ENCODE assay signal across 25 cellular contexts in genomic region chr9:117145811-117146490, GRCh38.
DNase-seq lines count a peak whose midpoint lies in the region; ATAC-seq and TF ChIP-seq lines count a peak whose summit lies in the region.
"Had no signal": no experiment of that assay in that cellular context is flagged by ENCODE, and none has a peak within 500 bp of the region (broad histone marks: within the 10 kb centered on the region; RNA-seq: fewer than 3 reads in every experiment).

No MANE protein-coding gene starts in this region.

- TF ChIP-seq POLR2A in heart left ventricle (IDR thresholded peaks at IDR 0.05): no peak

- H3K4me1 Mint-ChIP-seq in activated T-cell treated with anti-CD3 and anti-CD28 coated beads, Interleukin-2, amount 50 U/mL, for 72 hours (ENCODE audit: low read depth): no peaks in the 10 kb centered on the region
- no peaks in the 10 kb centered on the region for H3K4me1 Mint-ChIP-seq in activated CD8-positive, alpha-beta T cell treated with anti-CD3 and anti-CD28 coated beads for 36 hours (ENCODE audit: low read depth)
- H3K4me1 Mint-ChIP-seq: CD8-positive, alpha-beta memory T cell; GM23338 had no signal

- ATAC-seq in GM18517 (IDR thresholded peaks at IDR 0.05; ENCODE audit: unreplicated experiment) (no peak), heart left ventricle (no peak)
- ATAC-seq in activated T-cell treated with anti-CD3 and anti-CD28 coated beads, Interleukin-2, amount 50 U/mL, for 72 hours (replicated peaks in 1 of 2): no peak
- no peak for ATAC-seq in activated CD8-positive, alpha-beta T cell treated with anti-CD3 and anti-CD28 coated beads for 36 hours
- ATAC-seq: GM23338, Right ventricle myocardium inferior had no signal

- H3K4me3 ChIP-seq in heart left ventricle: no peak overlapping the region
- H3K4me3 ChIP-seq: BLaER1 treated with 17β-estradiol and CSF1 and Interleukin-3, amounts not matched to agents 10 nM and 100 nM; GM23338; SJSA1 had no signal

- peak; percentile 44 for DNase-seq in DMS 273 (lab: John Stamatoyannopoulos, UW; ENCODE audit: unreplicated experiment)
- DNase-seq in DMS 273 treated with DMSO at 0.1 percent for 48 hours (lab: John Stamatoyannopoulos, UW): no peak
- peak; percentile 88 for DNase-seq in NCI-H524 treated with DMSO at 0.1 percent for 48 hours (lab: John Stamatoyannopoulos, UW)
- peak; percentile 74 for DNase-seq in cerebellum (ENCODE audit: low spot score)
- no peak for DNase-seq in activated T-cell treated with anti-CD3 and anti-CD28 coated beads, Interleukin-2, amount 50 U/mL, for 72 hours
- DNase-seq in heart left ventricle: no peak
- no peak for DNase-seq in activated CD8-positive, alpha-beta T cell treated with anti-CD3 and anti-CD28 coated beads for 36 hours
- DNase-seq: ACHN; Calu3; CD8-positive, alpha-beta memory T cell; DMS79; HCEC 1CT; IMR-90; NCI-H1105; NCI-H146; NCI-H2081; NCI-H774; T-helper 1 cell had no signal

- no peak overlapping the region for H3K27ac ChIP-seq in heart left ventricle
- H3K27ac ChIP-seq: 22Rv1; BLaER1 treated with 17β-estradiol and CSF1 and Interleukin-3, amounts not matched to agents 10 nM and 100 nM; KMS-11; SJSA1 had no signal

- H3K9me3 Mint-ChIP-seq in activated T-cell treated with anti-CD3 and anti-CD28 coated beads, Interleukin-2, amount 50 U/mL, for 72 hours: peaks cover 4 to 5% of the 10 kb centered on the region in 2 donors
- peaks cover 3% of the 10 kb centered on the region for H3K9me3 Mint-ChIP-seq in activated CD8-positive, alpha-beta T cell treated with anti-CD3 and anti-CD28 coated beads for 36 hours
- H3K9me3 Mint-ChIP-seq: GM23338 had no signal

- 71 to 82% (median 78%) methylated on average over 7 of the region's 7 CpGs for WGBS in heart left ventricle, 4 donors

- H3K4me3 Mint-ChIP-seq in activated T-cell treated with anti-CD3 and anti-CD28 coated beads, Interleukin-2, amount 50 U/mL, for 72 hours: no peak overlapping the region
- H3K4me3 Mint-ChIP-seq in activated CD8-positive, alpha-beta T cell treated with anti-CD3 and anti-CD28 coated beads for 36 hours: no peak overlapping the region
- H3K4me3 Mint-ChIP-seq: GM23338 had no signal

- no peaks in the 10 kb centered on the region for H3K36me3 ChIP-seq in heart left ventricle
- H3K36me3 ChIP-seq: BLaER1 treated with 17β-estradiol and CSF1 and Interleukin-3, amounts not matched to agents 10 nM and 100 nM; SJSA1 had no signal

- H3K4me1 ChIP-seq in heart left ventricle: no peaks in the 10 kb centered on the region
- H3K4me1 ChIP-seq: BLaER1 treated with 17β-estradiol and CSF1 and Interleukin-3, amounts not matched to agents 10 nM and 100 nM; SJSA1 had no signal

- TF ChIP-seq CTCF in heart left ventricle (IDR thresholded peaks at IDR 0.05): no peak
- TF ChIP-seq CTCF in activated CD8-positive, alpha-beta T cell treated with anti-CD3 and anti-CD28 coated beads for 36 hours (IDR thresholded peaks at IDR 0.05): no peak

- intact Hi-C loops in heart left ventricle (cut with DNase I): no loop called here
- intact Hi-C loops in activated CD8-positive, alpha-beta T cell treated with anti-CD3 and anti-CD28 coated beads for 36 hours (cut with micrococcal nuclease): no loop called here

- CTCF ChIA-PET in activated CD8-positive, alpha-beta T cell treated with anti-CD3 and anti-CD28 coated beads for 36 hours (lab: Charles Lee): no interaction called here

- no peak overlapping the region for H3K27ac Mint-ChIP-seq in activated T-cell treated with anti-CD3 and anti-CD28 coated beads, Interleukin-2, amount 50 U/mL, for 72 hours
- H3K27ac Mint-ChIP-seq in activated CD8-positive, alpha-beta T cell treated with anti-CD3 and anti-CD28 coated beads for 36 hours: no peak overlapping the region
- H3K27ac Mint-ChIP-seq: CD8-positive, alpha-beta memory T cell; GM23338 had no signal

- H3K27me3 ChIP-seq in heart left ventricle: no peaks in the 10 kb centered on the region
- H3K27me3 ChIP-seq: BLaER1 treated with 17β-estradiol and CSF1 and Interleukin-3, amounts not matched to agents 10 nM and 100 nM; SJSA1 had no signal

- H3K9me3 ChIP-seq in heart left ventricle: no peaks in the 10 kb centered on the region
- H3K9me3 ChIP-seq: BLaER1 treated with 17β-estradiol and CSF1 and Interleukin-3, amounts not matched to agents 10 nM and 100 nM; SJSA1 had no signal

- H3K36me3 Mint-ChIP-seq in activated T-cell treated with anti-CD3 and anti-CD28 coated beads, Interleukin-2, amount 50 U/mL, for 72 hours (ENCODE audit: insufficient read depth in 2 of 2): peaks cover 1% of the 10 kb centered on the region in 2 donors
- H3K36me3 Mint-ChIP-seq in activated CD8-positive, alpha-beta T cell treated with anti-CD3 and anti-CD28 coated beads for 36 hours (ENCODE audit: low read depth): no peaks in the 10 kb centered on the region
- H3K36me3 Mint-ChIP-seq: CD8-positive, alpha-beta memory T cell had no signal

- no peaks in the 10 kb centered on the region for H3K27me3 Mint-ChIP-seq in activated T-cell treated with anti-CD3 and anti-CD28 coated beads, Interleukin-2, amount 50 U/mL, for 72 hours (ENCODE audit: low read depth)
- no peaks in the 10 kb centered on the region for H3K27me3 Mint-ChIP-seq in activated CD8-positive, alpha-beta T cell treated with anti-CD3 and anti-CD28 coated beads for 36 hours

- POLR2A ChIA-PET in activated CD8-positive, alpha-beta T cell treated with anti-CD3 and anti-CD28 coated beads for 36 hours (lab: Charles Lee): no interaction called here

Comparison
In these comparisons a context has a peak if more than half of its experiments do, and no peak if none do; other contexts are left out.
1. DNase-seq: peak in DMS 273 (single experiment), NCI-H524 treated with DMSO at 0.1 percent for 48 hours (single experiment) and cerebellum (single experiment); none in DMS 273 treated with DMSO at 0.1 percent for 48 hours (single experiment), activated T-cell treated with anti-CD3 and anti-CD28 coated beads, Interleukin-2, amount 50 U/mL, for 72 hours (0 of 2), heart left ventricle (0 of 5) and activated CD8-positive, alpha-beta T cell treated with anti-CD3 and anti-CD28 coated beads for 36 hours (single experiment).